In the genomic region with DNA sequence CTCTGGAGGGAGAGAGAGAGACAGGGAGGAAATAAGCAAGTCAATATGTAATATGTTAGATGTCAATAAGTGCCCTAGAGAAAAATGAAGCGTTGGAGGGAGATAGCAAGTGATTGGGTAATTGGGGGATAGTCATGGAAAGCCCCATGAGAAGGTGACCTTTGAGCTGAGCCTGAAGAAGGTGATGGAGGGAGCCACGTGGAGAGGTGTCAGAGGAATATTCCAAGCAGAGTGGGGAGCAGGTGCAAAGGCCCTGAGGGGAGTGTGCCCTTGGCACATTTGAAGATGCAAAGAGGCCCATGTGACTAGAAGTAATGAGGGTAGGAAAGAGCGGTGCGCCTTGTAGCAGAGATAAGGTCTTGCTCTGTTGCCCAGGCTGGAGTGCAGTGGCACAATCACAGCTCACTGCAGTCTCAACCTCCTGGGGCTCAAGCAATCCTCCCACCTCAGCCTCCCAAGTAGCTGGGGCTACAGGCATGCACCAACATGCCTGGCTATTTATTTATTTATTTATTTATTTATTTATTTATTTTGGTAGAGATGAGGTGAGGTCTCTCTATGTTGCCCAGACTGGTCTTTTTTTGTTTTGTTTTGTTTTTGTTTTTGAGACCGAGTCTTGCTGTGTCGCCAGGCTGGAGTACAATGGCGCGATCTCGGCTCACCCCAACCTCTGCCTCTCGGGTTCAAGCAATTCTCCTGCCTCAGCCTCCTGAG, we compare ENCODE assay signal across 2 cellular contexts.
TF ChIP-seq lines count a peak whose summit lies in the region.

No MANE protein-coding gene starts in this region.

TF ChIP-seq in HEK293, 187 proteins besides CTCF, POLR2A, EP300 and RAD21:
- 0 out of 2 replicates have a peak, but pooled peaks have one; percentile 31 for TF ChIP-seq ZNF433 (tag by site-specific recombination; IDR thresholded peaks at IDR 0.05; ENCODE audit: low read depth)
- TF ChIP-seq ZBTB8A (tag by site-specific recombination; IDR thresholded peaks at IDR 0.05) = 0 out of 2 replicates have a peak, but pooled peaks have one; percentile 30
- no peak for TF ChIP-seq ZNF112 (tag by site-specific recombination; IDR thresholded peaks at IDR 0.05)
- peak; percentile 43 for TF ChIP-seq ZNF426 (tag by site-specific recombination; IDR thresholded peaks at IDR 0.05)
- 0 out of 2 replicates have a peak, but pooled peaks have one; percentile 41 for TF ChIP-seq ZNF19 (tag by site-specific recombination; IDR thresholded peaks at IDR 0.05; ENCODE audit: low read depth)
- TF ChIP-seq, protein P1, sequence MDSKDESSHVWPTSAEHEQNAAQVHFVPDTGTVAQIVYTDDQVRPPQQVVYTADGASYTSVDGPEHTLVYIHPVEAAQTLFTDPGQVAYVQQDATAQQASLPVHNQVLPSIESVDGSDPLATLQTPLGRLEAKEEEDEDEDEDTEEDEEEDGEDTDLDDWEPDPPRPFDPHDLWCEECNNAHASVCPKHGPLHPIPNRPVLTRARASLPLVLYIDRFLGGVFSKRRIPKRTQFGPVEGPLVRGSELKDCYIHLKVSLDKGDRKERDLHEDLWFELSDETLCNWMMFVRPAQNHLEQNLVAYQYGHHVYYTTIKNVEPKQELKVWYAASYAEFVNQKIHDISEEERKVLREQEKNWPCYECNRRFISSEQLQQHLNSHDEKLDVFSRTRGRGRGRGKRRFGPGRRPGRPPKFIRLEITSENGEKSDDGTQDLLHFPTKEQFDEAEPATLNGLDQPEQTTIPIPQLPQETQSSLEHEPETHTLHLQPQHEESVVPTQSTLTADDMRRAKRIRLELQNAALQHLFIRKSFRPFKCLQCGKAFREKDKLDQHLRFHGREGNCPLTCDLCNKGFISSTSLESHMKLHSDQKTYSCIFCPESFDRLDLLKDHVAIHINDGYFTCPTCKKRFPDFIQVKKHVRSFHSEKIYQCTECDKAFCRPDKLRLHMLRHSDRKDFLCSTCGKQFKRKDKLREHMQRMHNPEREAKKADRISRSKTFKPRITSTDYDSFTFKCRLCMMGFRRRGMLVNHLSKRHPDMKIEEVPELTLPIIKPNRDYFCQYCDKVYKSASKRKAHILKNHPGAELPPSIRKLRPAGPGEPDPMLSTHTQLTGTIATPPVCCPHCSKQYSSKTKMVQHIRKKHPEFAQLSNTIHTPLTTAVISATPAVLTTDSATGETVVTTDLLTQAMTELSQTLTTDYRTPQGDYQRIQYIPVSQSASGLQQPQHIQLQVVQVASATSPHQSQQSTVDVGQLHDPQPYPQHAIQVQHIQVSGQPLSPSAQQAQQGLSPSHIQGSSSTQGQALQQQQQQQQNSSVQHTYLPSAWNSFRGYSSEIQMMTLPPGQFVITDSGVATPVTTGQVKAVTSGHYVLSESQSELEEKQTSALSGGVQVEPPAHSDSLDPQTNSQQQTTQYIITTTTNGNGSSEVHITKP (tag by site-specific recombination; IDR thresholded peaks at IDR 0.05) = peak; percentile 32; the same call in 1 of the 2 replicates
- TF ChIP-seq ZNF394 (tag by site-specific recombination; IDR thresholded peaks at IDR 0.05; ENCODE audit: borderline replicate concordance) = peak; percentile 82; the same call in 1 of the 2 replicates
- TF ChIP-seq, protein P2, sequence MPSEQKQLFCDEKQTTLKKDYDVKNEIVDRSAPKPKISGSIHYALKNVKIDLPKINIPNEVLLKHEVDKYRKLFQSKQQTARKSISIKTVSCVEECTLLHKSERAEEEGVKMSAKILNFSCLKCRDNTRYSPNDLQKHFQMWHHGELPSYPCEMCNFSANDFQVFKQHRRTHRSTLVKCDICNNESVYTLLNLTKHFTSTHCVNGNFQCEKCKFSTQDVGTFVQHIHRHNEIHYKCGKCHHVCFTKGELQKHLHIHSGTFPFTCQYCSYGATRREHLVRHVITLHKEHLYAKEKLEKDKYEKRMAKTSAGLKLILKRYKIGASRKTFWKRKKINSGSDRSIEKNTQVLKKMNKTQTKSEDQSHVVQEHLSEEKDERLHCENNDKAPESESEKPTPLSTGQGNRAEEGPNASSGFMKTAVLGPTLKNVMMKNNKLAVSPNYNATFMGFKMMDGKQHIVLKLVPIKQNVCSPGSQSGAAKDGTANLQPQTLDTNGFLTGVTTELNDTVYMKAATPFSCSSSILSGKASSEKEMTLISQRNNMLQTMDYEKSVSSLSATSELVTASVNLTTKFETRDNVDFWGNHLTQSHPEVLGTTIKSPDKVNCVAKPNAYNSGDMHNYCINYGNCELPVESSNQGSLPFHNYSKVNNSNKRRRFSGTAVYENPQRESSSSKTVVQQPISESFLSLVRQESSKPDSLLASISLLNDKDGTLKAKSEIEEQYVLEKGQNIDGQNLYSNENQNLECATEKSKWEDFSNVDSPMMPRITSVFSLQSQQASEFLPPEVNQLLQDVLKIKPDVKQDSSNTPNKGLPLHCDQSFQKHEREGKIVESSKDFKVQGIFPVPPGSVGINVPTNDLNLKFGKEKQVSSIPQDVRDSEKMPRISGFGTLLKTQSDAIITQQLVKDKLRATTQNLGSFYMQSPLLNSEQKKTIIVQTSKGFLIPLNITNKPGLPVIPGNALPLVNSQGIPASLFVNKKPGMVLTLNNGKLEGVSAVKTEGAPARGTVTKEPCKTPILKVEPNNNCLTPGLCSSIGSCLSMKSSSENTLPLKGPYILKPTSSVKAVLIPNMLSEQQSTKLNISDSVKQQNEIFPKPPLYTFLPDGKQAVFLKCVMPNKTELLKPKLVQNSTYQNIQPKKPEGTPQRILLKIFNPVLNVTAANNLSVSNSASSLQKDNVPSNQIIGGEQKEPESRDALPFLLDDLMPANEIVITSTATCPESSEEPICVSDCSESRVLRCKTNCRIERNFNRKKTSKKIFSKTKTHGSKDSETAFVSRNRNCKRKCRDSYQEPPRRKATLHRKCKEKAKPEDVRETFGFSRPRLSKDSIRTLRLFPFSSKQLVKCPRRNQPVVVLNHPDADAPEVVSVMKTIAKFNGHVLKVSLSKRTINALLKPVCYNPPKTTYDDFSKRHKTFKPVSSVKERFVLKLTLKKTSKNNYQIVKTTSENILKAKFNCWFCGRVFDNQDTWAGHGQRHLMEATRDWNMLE (tag by site-specific recombination; conservative IDR thresholded peaks at IDR 0.05; ENCODE audit: low read depth) = peak; percentile 69; the same call in 1 of the 2 replicates
- TF ChIP-seq ZNF623 (tag by site-specific recombination; IDR thresholded peaks at IDR 0.05) = peak; percentile 83
- TF ChIP-seq ZNF701 (tag by site-specific recombination; IDR thresholded peaks at IDR 0.05) = no peak
- TF ChIP-seq, protein P3, sequence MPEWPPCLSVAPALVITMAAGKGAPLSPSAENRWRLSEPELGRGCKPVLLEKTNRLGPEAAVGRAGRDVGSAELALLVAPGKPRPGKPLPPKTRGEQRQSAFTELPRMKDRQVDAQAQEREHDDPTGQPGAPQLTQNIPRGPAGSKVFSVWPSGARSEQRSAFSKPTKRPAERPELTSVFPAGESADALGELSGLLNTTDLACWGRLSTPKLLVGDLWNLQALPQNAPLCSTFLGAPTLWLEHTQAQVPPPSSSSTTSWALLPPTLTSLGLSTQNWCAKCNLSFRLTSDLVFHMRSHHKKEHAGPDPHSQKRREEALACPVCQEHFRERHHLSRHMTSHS (tag by site-specific recombination; IDR thresholded peaks at IDR 0.05) = no peak

TF ChIP-seq in liver, 16 proteins besides CTCF, POLR2A, EP300 and RAD21:
- no peak for TF ChIP-seq RXRA (IDR thresholded peaks at IDR 0.05)
- TF ChIP-seq HNF4A (conservative IDR thresholded peaks at IDR 0.05) = peak; percentile 11 to 12
